ENCODE assay signal across 23 cellular contexts in the genomic region with DNA sequence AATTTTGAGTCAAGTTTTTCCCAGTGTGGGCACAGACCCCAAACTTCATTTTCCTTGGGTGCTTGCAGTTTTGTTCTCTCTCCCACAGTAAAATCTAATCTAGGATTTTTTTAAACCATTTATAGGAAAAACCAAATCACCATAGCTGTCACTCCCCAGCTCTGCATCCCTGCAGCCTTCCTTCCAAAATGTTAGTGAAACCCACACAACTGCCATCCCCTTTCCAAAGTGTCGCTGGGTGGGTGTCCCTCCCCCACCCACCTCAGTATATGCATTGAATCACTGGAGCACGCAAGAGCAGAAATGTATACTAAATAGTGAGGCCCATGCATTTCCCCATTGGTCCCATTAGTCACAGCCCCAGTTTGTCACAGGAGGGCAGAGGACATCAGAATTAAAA.
"Had no signal": no experiment of that assay in that cellular context is flagged by ENCODE, and none has a peak within 500 bp of the region (broad histone marks: within the 10 kb centered on the region; RNA-seq: fewer than 3 reads in every experiment).

No MANE protein-coding gene starts in this region.

- H3K4me3 Mint-ChIP-seq: memory B cell; naive thymus-derived CD8-positive, alpha-beta T cell; neural crest cell; stimulated activated memory B cell treated with anti-CD40 and anti-IgM and Interleukin-4, amounts not matched to agents 10 μg/mL and 1 μg/mL and 100 μg/mL, for 72 hours; stimulated activated naive CD8-positive, alpha-beta T cell treated with anti-CD3 and anti-CD28 coated beads, Interleukin-15, Interleukin-2, amounts not matched to agents 100 ng/mL and 50 ng/mL, for 24 hours had no signal

- H3K36me3 ChIP-seq: prostate gland, sigmoid colon, spleen, thoracic aorta, tibial nerve, upper lobe of right lung, uterus had no signal

- DNase-seq: central memory CD4-positive, alpha-beta T cell; dorsolateral prefrontal cortex; effector CD4-positive, alpha-beta T cell; foreskin keratinocyte; midbrain; naive thymus-derived CD8-positive, alpha-beta T cell; nucleus accumbens; right cardiac atrium; sigmoid colon; spleen; stimulated activated CD4-positive, alpha-beta T cell treated with anti-CD3 and anti-CD28 coated beads, Interleukin-4, amount 100 ng/mL, for 4 hours; upper lobe of right lung; uterus had no signal

- H3K9me3 ChIP-seq: prostate gland, sigmoid colon, spleen, thoracic aorta, tibial nerve, upper lobe of right lung, uterus had no signal

- H3K27ac ChIP-seq: epithelial cell of prostate, foreskin keratinocyte, prostate gland, sigmoid colon, spleen, thoracic aorta, tibial nerve, upper lobe of right lung, uterus had no signal

- ATAC-seq: esophagus mucosa; foreskin keratinocyte; naive thymus-derived CD8-positive, alpha-beta T cell; right cardiac atrium; stimulated activated memory B cell treated with anti-CD40 and anti-IgM and Interleukin-4, amounts not matched to agents 10 μg/mL and 1 μg/mL and 100 μg/mL, for 72 hours; upper lobe of right lung had no signal

- H3K36me3 Mint-ChIP-seq: naive thymus-derived CD8-positive, alpha-beta T cell had no signal

- H3K9me3 Mint-ChIP-seq: memory B cell; naive thymus-derived CD8-positive, alpha-beta T cell; stimulated activated memory B cell treated with anti-CD40 and anti-IgM and Interleukin-4, amounts not matched to agents 10 μg/mL and 1 μg/mL and 100 μg/mL, for 72 hours; stimulated activated naive CD8-positive, alpha-beta T cell treated with anti-CD3 and anti-CD28 coated beads, Interleukin-15, Interleukin-2, amounts not matched to agents 100 ng/mL and 50 ng/mL, for 24 hours had no signal

- H3K4me1 Mint-ChIP-seq: memory B cell; naive thymus-derived CD8-positive, alpha-beta T cell; stimulated activated memory B cell treated with anti-CD40 and anti-IgM and Interleukin-4, amounts not matched to agents 10 μg/mL and 1 μg/mL and 100 μg/mL, for 72 hours had no signal

- H3K27me3 Mint-ChIP-seq: memory B cell; stimulated activated memory B cell treated with anti-CD40 and anti-IgM and Interleukin-4, amounts not matched to agents 10 μg/mL and 1 μg/mL and 100 μg/mL, for 72 hours had no signal

- H3K27ac Mint-ChIP-seq: memory B cell; stimulated activated memory B cell treated with anti-CD40 and anti-IgM and Interleukin-4, amounts not matched to agents 10 μg/mL and 1 μg/mL and 100 μg/mL, for 72 hours; stimulated activated naive CD8-positive, alpha-beta T cell treated with anti-CD3 and anti-CD28 coated beads, Interleukin-15, Interleukin-2, amounts not matched to agents 100 ng/mL and 50 ng/mL, for 24 hours had no signal

- H3K4me3 ChIP-seq: dorsolateral prefrontal cortex, lung, prostate gland, sigmoid colon, spleen, thoracic aorta, tibial nerve, upper lobe of right lung, uterus had no signal

- H3K4me1 ChIP-seq: foreskin keratinocyte, prostate gland had no signal

- H3K27me3 ChIP-seq: foreskin keratinocyte, tibial nerve, upper lobe of right lung, uterus had no signal
